In genomic region chr5:122392844-122393243, GRCh38 we compare ENCODE assay signal across 14 cellular contexts.
DNase-seq lines count a peak whose midpoint lies in the region; FAIRE-seq and TF ChIP-seq lines count a peak whose summit lies in the region.
"Had no signal": no experiment of that assay in that cellular context is flagged by ENCODE, and none has a peak within 500 bp of the region (broad histone marks: within the 10 kb centered on the region; RNA-seq: fewer than 3 reads in every experiment).

No MANE protein-coding gene starts in this region.

- FAIRE-seq in endometrium (lab: Jason Lieb, UNC) = peak; percentile 96

- no peak for TF ChIP-seq CTCF in AG09309 (IDR thresholded peaks at IDR 0.05; ENCODE audit: control insufficient read depth, insufficient read depth, low read depth, low read length, missing control alignments)

- H3K9me3 ChIP-seq in MG63 = no peaks in the 10 kb centered on the region
- H3K9me3 ChIP-seq: body of pancreas, Peyer's patch, psoas muscle had no signal

- DNase-seq in AG09309 (ENCODE audit: low read depth) (peak; percentile 72), EL (peak; percentile 5), NCI-H446 (lab: John Stamatoyannopoulos, UW) (peak; percentile 21 to 43), MG63 (no peak), SW480 (ENCODE audit: low spot score) (no peak), kidney tubule cell (ENCODE audit: low spot score) (no peak), NCI-H2107 (lab: John Stamatoyannopoulos, UW) (no peak)
- DNase-seq: body of pancreas, Calu3, NCI-H1436 treated with DMSO at 0.1 percent for 48 hours, NCI-H524 treated with DMSO at 0.1 percent for 48 hours, Peyer's patch, psoas muscle had no signal

- H3K4me3 ChIP-seq in AG09309 (ENCODE audit: control insufficient read depth, low read depth, low read length) (no peak overlapping the region), MG63 (no peak overlapping the region)
- H3K4me3 ChIP-seq: body of pancreas, Peyer's patch, psoas muscle had no signal

- no peaks in the 10 kb centered on the region for H3K27me3 ChIP-seq in MG63
- H3K27me3 ChIP-seq: body of pancreas, Peyer's patch had no signal

- no peaks in the 10 kb centered on the region for H3K36me3 ChIP-seq in MG63
- H3K36me3 ChIP-seq: Peyer's patch had no signal

Comparison
In these comparisons a context has a peak if more than half of its experiments do, and no peak if none do; other contexts are left out.
1. DNase-seq: peak in AG09309 (single experiment), EL (single experiment) and NCI-H446 (2 of 2); none in MG63 (single experiment), SW480 (single experiment), kidney tubule cell (single experiment) and NCI-H2107 (single experiment).